18 cellular contexts compared by ENCODE assay signal in genomic region chr7:98755138-98755898, GRCh38.
DNase-seq lines count a peak whose midpoint lies in the region; ATAC-seq and TF ChIP-seq lines count a peak whose summit lies in the region.
"Had no signal": no experiment of that assay in that cellular context is flagged by ENCODE, and none has a peak within 500 bp of the region (broad histone marks: within the 10 kb centered on the region; RNA-seq: fewer than 3 reads in every experiment).

No MANE protein-coding gene starts in this region.

- H3K18ac ChIP-seq in IMR-90 (ENCODE audit: low read depth, low read length) = no peak overlapping the region

- in situ Hi-C loops in IMR-90 (cut with MboI; ENCODE audit: low sequenced_read_pairs) = no loop called here

- no peaks in the 10 kb centered on the region for H3K27me3 ChIP-seq in IMR-90 (ENCODE audit: control insufficient read depth, insufficient read depth, low read length)
- H3K27me3 ChIP-seq in MM.1S (replicated peaks; ENCODE audit: insufficient read depth, low read length) = no peaks in the 10 kb centered on the region
- H3K27me3 ChIP-seq: body of pancreas, gastrocnemius medialis, uterus had no signal

- no peak for TF ChIP-seq CTCF in IMR-90 (conservative IDR thresholded peaks at IDR 0.05; ENCODE audit: low read depth, low read length)
- TF ChIP-seq CTCF in chondrocyte (IDR thresholded peaks at IDR 0.05) = peak; percentile 19
- no peak for TF ChIP-seq CTCF in MM.1S (IDR thresholded peaks at IDR 0.05; ENCODE audit: low read length)

- no peak overlapping the region for H2AFZ ChIP-seq in IMR-90 (replicated peaks; ENCODE audit: low read length, poor library complexity)
- H2AFZ ChIP-seq in MM.1S (ENCODE audit: low read length) = no peak overlapping the region

- peaks cover 9% of the 10 kb centered on the region for H3K4me1 Mint-ChIP-seq in chondrocyte (ENCODE audit: low read depth)
- H3K4me1 Mint-ChIP-seq in stimulated activated effector memory CD8-positive, alpha-beta T cell treated with anti-CD3 and anti-CD28 coated beads, Interleukin-12 subunit alpha, Interleukin-12 subunit beta, amount 100 ng/mL, for 72 hours = no peaks in the 10 kb centered on the region
- H3K4me1 Mint-ChIP-seq: T-helper 17 cell had no signal

- no peak overlapping the region for H2BK120ac ChIP-seq in IMR-90 (ENCODE audit: low read depth, low read length)

- H3K27me3 Mint-ChIP-seq in chondrocyte (ENCODE audit: low read depth) = peaks cover 13% of the 10 kb centered on the region

- no peak overlapping the region for H4K5ac ChIP-seq in IMR-90 (ENCODE audit: low read depth, low read length)

- H3K9ac ChIP-seq in IMR-90 (ENCODE audit: low read depth, low read length) (no peak overlapping the region), MM.1S (ENCODE audit: low read length) (no peak overlapping the region)

- H3K9me3 Mint-ChIP-seq in chondrocyte (ENCODE audit: low read depth) = no peaks in the 10 kb centered on the region
- H3K9me3 Mint-ChIP-seq in stimulated activated effector memory CD8-positive, alpha-beta T cell treated with anti-CD3 and anti-CD28 coated beads, Interleukin-12 subunit alpha, Interleukin-12 subunit beta, amount 100 ng/mL, for 72 hours = peaks cover 4% of the 10 kb centered on the region
- H3K9me3 Mint-ChIP-seq: activated T-helper 2 cell treated with anti-CD3 and anti-CD28 coated beads, Interferon-gamma antibody, Interleukin-2, Interleukin-4, amounts not matched to agents 10 μg/mL and 5 μg/mL and 100 μg/mL, durations not matched to agents 14 hours and 24 hours and 36 hours had no signal

- no peaks in the 10 kb centered on the region for H3K4me1 ChIP-seq in IMR-90 (ENCODE audit: control insufficient read depth, insufficient read depth, low read length)
- no peaks in the 10 kb centered on the region for H3K4me1 ChIP-seq in MM.1S (ENCODE audit: low read length)
- H3K4me1 ChIP-seq: body of pancreas, gastrocnemius medialis, uterus had no signal

- intact Hi-C loops in IMR-90 (cut with micrococcal nuclease) = no loop called here

- H3F3A ChIP-seq in MM.1S (ENCODE audit: insufficient read depth, low read length) = no peaks in the 10 kb centered on the region

- H4K20me1 ChIP-seq in IMR-90 (ENCODE audit: insufficient read depth, low read length) = no peaks in the 10 kb centered on the region
- H4K20me1 ChIP-seq in MM.1S (ENCODE audit: insufficient read depth, low read length) = no peaks in the 10 kb centered on the region

- no peak overlapping the region for H3K27ac ChIP-seq in IMR-90 (ENCODE audit: insufficient read depth, low read length)
- no peak overlapping the region for H3K27ac ChIP-seq in MM.1S (ENCODE audit: low read length)
- H3K27ac ChIP-seq: body of pancreas, gastrocnemius medialis, uterus had no signal

- H4K8ac ChIP-seq in IMR-90 (ENCODE audit: low read depth in 2 of 2, low read length in 2 of 2) = no peak overlapping the region

- no peaks in the 10 kb centered on the region for H3K9me2 ChIP-seq in MM.1S (replicated peaks; ENCODE audit: insufficient read depth, low read length)

- H2BK5ac ChIP-seq in IMR-90 (ENCODE audit: low read depth, low read length, poor library complexity, severe bottlenecking) = no peak overlapping the region

- no peak overlapping the region for H2BK20ac ChIP-seq in IMR-90 (ENCODE audit: low read depth, low read length)

- no peaks in the 10 kb centered on the region for H3K9me1 ChIP-seq in IMR-90 (ENCODE audit: insufficient read depth, low read length)

- CTCF ChIA-PET in IMR-90 (lab: Yijun Ruan, JAX) = no interaction called here

- no peak overlapping the region for H3K23ac ChIP-seq in IMR-90 (ENCODE audit: low read depth, low read length)

- ATAC-seq in IMR-90 (ENCODE audit: low read depth) (no peak), HG03520 (IDR thresholded peaks at IDR 0.05; ENCODE audit: unreplicated experiment) (no peak)
- peak; percentile 33 for ATAC-seq in stimulated activated effector memory CD8-positive, alpha-beta T cell treated with anti-CD3 and anti-CD28 coated beads, Interleukin-12 subunit alpha, Interleukin-12 subunit beta, amount 100 ng/mL, for 72 hours
- ATAC-seq: body of pancreas, gastrocnemius medialis, T-helper 17 cell had no signal

- 53% methylated on average over 2 of the region's 10 CpGs; no CpG with 5 or more reads in 1 of the 2 experiments for WGBS in IMR-90 (ENCODE audit: extremely low coverage in 2 of 2, insufficient read length in 1 of 2), 2 experiments

- no peak for TF ChIP-seq POLR2A in IMR-90 (IDR thresholded peaks at IDR 0.05; ENCODE audit: low read depth, low read length)

- H3K36me3 ChIP-seq in IMR-90 (ENCODE audit: control insufficient read depth, insufficient read depth, low read length) (no peaks in the 10 kb centered on the region), MM.1S (replicated peaks; ENCODE audit: insufficient read depth, low read length) (no peaks in the 10 kb centered on the region)
- H3K36me3 ChIP-seq: gastrocnemius medialis, uterus had no signal

- H3K4me3 ChIP-seq in IMR-90 (ENCODE audit: insufficient read depth, low read depth, low read length) (no peak overlapping the region), MM.1S (ENCODE audit: low read length) (no peak overlapping the region)
- H3K4me3 ChIP-seq: body of pancreas, gastrocnemius medialis, uterus had no signal

- no peaks in the 10 kb centered on the region for H3K79me2 ChIP-seq in MM.1S (ENCODE audit: low read length)

- H3K14ac ChIP-seq in IMR-90 (replicated peaks; ENCODE audit: low read depth, low read length) = no peak overlapping the region

- H3K4me3 Mint-ChIP-seq in chondrocyte (ENCODE audit: unreplicated experiment) = no peak overlapping the region
- H3K4me3 Mint-ChIP-seq in stimulated activated effector memory CD8-positive, alpha-beta T cell treated with anti-CD3 and anti-CD28 coated beads, Interleukin-12 subunit alpha, Interleukin-12 subunit beta, amount 100 ng/mL, for 72 hours = no peak overlapping the region
- H3K4me3 Mint-ChIP-seq: T-helper 17 cell had no signal

- H3K27ac Mint-ChIP-seq in chondrocyte (ENCODE audit: unreplicated experiment) = no peak overlapping the region
- H3K27ac Mint-ChIP-seq in stimulated activated effector memory CD8-positive, alpha-beta T cell treated with anti-CD3 and anti-CD28 coated beads, Interleukin-12 subunit alpha, Interleukin-12 subunit beta, amount 100 ng/mL, for 72 hours = no peak overlapping the region
- H3K27ac Mint-ChIP-seq: activated T-helper 2 cell treated with anti-CD3 and anti-CD28 coated beads, Interferon-gamma antibody, Interleukin-2, Interleukin-4, amounts not matched to agents 10 μg/mL and 5 μg/mL and 100 μg/mL, durations not matched to agents 14 hours and 24 hours and 36 hours; T-helper 17 cell had no signal

- DNase-seq in NOMO-1 (lab: John Stamatoyannopoulos, UW; ENCODE audit: unreplicated experiment in 2 of 2) (peak; percentile 5 to 10), NOMO-1 treated with DMSO at 0.1 percent for 48 hours (lab: John Stamatoyannopoulos, UW; ENCODE audit: unreplicated experiment) (no peak), IMR-90 (no peak), chondrocyte (ENCODE audit: low spot score) (no peak), nucleus accumbens (lab: John Stamatoyannopoulos, UW) (no peak), MM.1S (no peak)
- DNase-seq in stimulated activated effector memory CD8-positive, alpha-beta T cell treated with anti-CD3 and anti-CD28 coated beads, Interleukin-12 subunit alpha, Interleukin-12 subunit beta, amount 100 ng/mL, for 72 hours (ENCODE audit: low spot score in 2 of 2) = no peak
- DNase-seq: activated CD4-positive, alpha-beta T cell treated with anti-CD3 and anti-CD28 coated beads, Interleukin-2, amount 50 U/mL, for 1 hour; body of pancreas; effector CD8-positive, alpha-beta T cell; gastrocnemius medialis; NCI-H2029 treated with DMSO at 0.1 percent for 48 hours; OCI-M1; stimulated activated CD4-positive, alpha-beta T cell treated with anti-CD3 and anti-CD28 coated beads, Interleukin-1b, Interleukin-23, amount 100 ng/mL, for 48 hours; T-helper 17 cell; uterus had no signal

- no TSS peak for BruUV-seq in IMR-90 (replicated peaks; lab: Mats Ljungman, UMichigan)

- no peak overlapping the region for H2BK15ac ChIP-seq in IMR-90 (ENCODE audit: low read depth, low read length)

- POLR2A ChIA-PET in IMR-90 (lab: Charles Lee; ENCODE audit: unreplicated experiment) = no interaction called here

- no peaks in the 10 kb centered on the region for H3K36me3 Mint-ChIP-seq in chondrocyte (ENCODE audit: low read depth)
- no peaks in the 10 kb centered on the region for H3K36me3 Mint-ChIP-seq in stimulated activated effector memory CD8-positive, alpha-beta T cell treated with anti-CD3 and anti-CD28 coated beads, Interleukin-12 subunit alpha, Interleukin-12 subunit beta, amount 100 ng/mL, for 72 hours

- H2AK9ac ChIP-seq in IMR-90 (replicated peaks; ENCODE audit: low read depth, low read length, poor library complexity) = peak overlapping the region; percentile 16

- no peaks in the 10 kb centered on the region for H3K79me1 ChIP-seq in IMR-90 (ENCODE audit: low read depth in 1 of 2, low read length in 2 of 2)

- dilution Hi-C loops in IMR-90 (cut with HindIII; ENCODE audit: low sequenced_read_pairs, unreplicated experiment) = no loop called here

- no peak overlapping the region for H4K91ac ChIP-seq in IMR-90 (ENCODE audit: insufficient read depth, low read depth, low read length)

- TF ChIP-seq RAD21 in IMR-90 (IDR thresholded peaks at IDR 0.05; ENCODE audit: low read length) = no peak

- H3K56ac ChIP-seq in IMR-90 (ENCODE audit: extremely low read depth, insufficient read depth, low read length) = no peak overlapping the region

- no peak overlapping the region for H3K4ac ChIP-seq in IMR-90 (ENCODE audit: low read depth, low read length)

- H3K4me2 ChIP-seq in IMR-90 (ENCODE audit: low read depth, low read length) = no peak overlapping the region
- H3K4me2 ChIP-seq in MM.1S (ENCODE audit: low read depth, low read length) = no peak overlapping the region

- peaks cover 4% of the 10 kb centered on the region; the same call in 1 of the 2 replicates for H3K9me3 ChIP-seq in IMR-90 (ENCODE audit: control insufficient read depth, insufficient read depth, low read length)
- no peaks in the 10 kb centered on the region for H3K9me3 ChIP-seq in MM.1S (replicated peaks; ENCODE audit: insufficient read depth, low read length)
- H3K9me3 ChIP-seq: body of pancreas, gastrocnemius medialis, uterus had no signal

- no peak overlapping the region for H2AK5ac ChIP-seq in IMR-90 (ENCODE audit: low read depth, low read length)

TF ChIP-seq in IMR-90, 13 proteins besides CTCF, POLR2A, EP300 and RAD21 (continues in another document):
- TF ChIP-seq NFE2L2 (IDR thresholded peaks at IDR 0.05; ENCODE audit: low read depth, low read length) (no peak), MAZ (IDR thresholded peaks at IDR 0.05; ENCODE audit: borderline replicate concordance, low read depth, low read length) (no peak), RCOR1 (IDR thresholded peaks at IDR 0.05; ENCODE audit: insufficient replicate concordance, low read length) (no peak), FOS (IDR thresholded peaks at IDR 0.05; ENCODE audit: low read depth, low read length) (no peak), RFX5 (IDR thresholded peaks at IDR 0.05; ENCODE audit: low read depth, low read length) (no peak)

Comparison
In these comparisons a context has a peak if more than half of its experiments do, and no peak if none do; other contexts are left out.
1. DNase-seq: peak in NOMO-1 (2 of 2); none in NOMO-1 treated with DMSO at 0.1 percent for 48 hours (single experiment), IMR-90 (single experiment), chondrocyte (single experiment), stimulated activated effector memory CD8-positive, alpha-beta T cell treated with anti-CD3 and anti-CD28 coated beads, Interleukin-12 subunit alpha, Interleukin-12 subunit beta, amount 100 ng/mL, for 72 hours (0 of 2), nucleus accumbens (0 of 56) and MM.1S (single experiment).